In genomic region chr19:55305491-55305890, GRCh38 we compare ENCODE assay signal across 8 cellular contexts. TPM values are rescaled to one million over a fixed set of nuclear protein-coding genes. Genes with fewer than 3 reads are reported as not detected.
A peak's percentile ranks its signal among the peaks of the same experiment; 100 is the strongest.
DNase-seq lines count a peak whose midpoint lies in the region; ATAC-seq and TF ChIP-seq lines count a peak whose summit lies in the region.

No MANE protein-coding gene starts in this region.

- intact Hi-C loops in left ventricle myocardium superior (cut with micrococcal nuclease): no loop called here

- peak; percentile 36 for DNase-seq in NCI-H2196 (lab: John Stamatoyannopoulos, UW; ENCODE audit: unreplicated experiment)
- DNase-seq in NCI-H2196 treated with DMSO at 0.1 percent for 48 hours (lab: John Stamatoyannopoulos, UW; ENCODE audit: unreplicated experiment): no peak
- peak; percentile 37 for DNase-seq in NCI-H82 treated with DMSO at 0.1 percent for 48 hours (lab: John Stamatoyannopoulos, UW; ENCODE audit: unreplicated experiment)
- DNase-seq in activated T-cell treated with anti-CD3 and anti-CD28 coated beads for 4 hours: peak; percentile 29
- peak; percentile 49 for DNase-seq in left ventricle myocardium superior
- no peak for DNase-seq in DMS79 (lab: John Stamatoyannopoulos, UW)
- no peak for DNase-seq in progenitor cell of endocrine pancreas (ENCODE audit: low spot score, unreplicated experiment)

- no peaks in the 10 kb centered on the region for H3K27me3 Mint-ChIP-seq in stimulated activated memory B cell treated with anti-CD40 and anti-IgM and Interleukin-4, amounts not matched to agents 10 μg/mL and 1 μg/mL and 100 μg/mL, for 72 hours
- no peaks in the 10 kb centered on the region for H3K27me3 Mint-ChIP-seq in progenitor cell of endocrine pancreas

- peak; percentile 72 for ATAC-seq in left ventricle myocardium superior
- peak; percentile 47 for ATAC-seq in stimulated activated memory B cell treated with anti-CD40 and anti-IgM and Interleukin-4, amounts not matched to agents 10 μg/mL and 1 μg/mL and 100 μg/mL, for 72 hours

- no peaks in the 10 kb centered on the region for H3K36me3 Mint-ChIP-seq in stimulated activated memory B cell treated with anti-CD40 and anti-IgM and Interleukin-4, amounts not matched to agents 10 μg/mL and 1 μg/mL and 100 μg/mL, for 72 hours
- peaks cover 18% of the 10 kb centered on the region for H3K36me3 Mint-ChIP-seq in progenitor cell of endocrine pancreas (ENCODE audit: insufficient read depth)

- H3K9me3 Mint-ChIP-seq in stimulated activated memory B cell treated with anti-CD40 and anti-IgM and Interleukin-4, amounts not matched to agents 10 μg/mL and 1 μg/mL and 100 μg/mL, for 72 hours: no peaks in the 10 kb centered on the region
- no peaks in the 10 kb centered on the region for H3K9me3 Mint-ChIP-seq in progenitor cell of endocrine pancreas (ENCODE audit: low read depth)

- no peak for TF ChIP-seq CTCF in progenitor cell of endocrine pancreas (IDR thresholded peaks at IDR 0.05; ENCODE audit: unreplicated experiment)

- peaks cover 14% of the 10 kb centered on the region for H3K4me1 Mint-ChIP-seq in stimulated activated memory B cell treated with anti-CD40 and anti-IgM and Interleukin-4, amounts not matched to agents 10 μg/mL and 1 μg/mL and 100 μg/mL, for 72 hours
- H3K4me1 Mint-ChIP-seq in progenitor cell of endocrine pancreas (ENCODE audit: low read depth): no peaks in the 10 kb centered on the region

- H3K4me3 Mint-ChIP-seq in stimulated activated memory B cell treated with anti-CD40 and anti-IgM and Interleukin-4, amounts not matched to agents 10 μg/mL and 1 μg/mL and 100 μg/mL, for 72 hours: no peak overlapping the region
- no peak overlapping the region for H3K4me3 Mint-ChIP-seq in progenitor cell of endocrine pancreas (ENCODE audit: low read depth)

- H3K27ac Mint-ChIP-seq in stimulated activated memory B cell treated with anti-CD40 and anti-IgM and Interleukin-4, amounts not matched to agents 10 μg/mL and 1 μg/mL and 100 μg/mL, for 72 hours: no peak overlapping the region
- no peak overlapping the region for H3K27ac Mint-ChIP-seq in progenitor cell of endocrine pancreas

RNA-seq across cellular contexts. Expression of gene TMEM150B, which starts 19.6 kb away (rescaled TPM):
- total RNA-seq in left ventricle myocardium superior: 1.2 TPM
- total RNA-seq in progenitor cell of endocrine pancreas: not detected in 2 replicates

RNA-seq across cellular contexts. Expression of gene BRSK1, which starts 21.7 kb away (rescaled TPM):
- total RNA-seq in left ventricle myocardium superior (1.9 TPM), progenitor cell of endocrine pancreas (67.6 and 68.7 TPM in 2 replicates)

RNA-seq across cellular contexts. Expression of gene HSPBP1, which starts 25.6 kb away (rescaled TPM):
- total RNA-seq in left ventricle myocardium superior (28.6 TPM), progenitor cell of endocrine pancreas (46.1 and 46.9 TPM in 2 replicates)

RNA-seq across cellular contexts. Expression of gene KMT5C, which starts 34.2 kb away (rescaled TPM):
- total RNA-seq in left ventricle myocardium superior (7.2 TPM), progenitor cell of endocrine pancreas (68.4 and 68.6 TPM in 2 replicates)

RNA-seq across cellular contexts. Expression of gene PPP6R1, which starts 46.7 kb away (rescaled TPM):
- total RNA-seq in left ventricle myocardium superior (39.2 TPM), progenitor cell of endocrine pancreas (70.9 and 72.3 TPM in 2 replicates)

Comparison
In these comparisons a context has a peak if more than half of its experiments do, and no peak if none do; other contexts are left out.
1. DNase-seq: peak in NCI-H2196 (single experiment), NCI-H82 treated with DMSO at 0.1 percent for 48 hours (single experiment), activated T-cell treated with anti-CD3 and anti-CD28 coated beads for 4 hours (single experiment) and left ventricle myocardium superior (single experiment); none in NCI-H2196 treated with DMSO at 0.1 percent for 48 hours (single experiment), DMS79 (single experiment) and progenitor cell of endocrine pancreas (single experiment).
2. RNA of gene BRSK1, which starts 21.7 kb away (total RNA-seq): 67.6 to 68.7 TPM in progenitor cell of endocrine pancreas; 1.9 TPM in left ventricle myocardium superior (single experiment); every median in the first group is over 10 times any median in the second.